In genomic region chr17:74987909-74988711, GRCh38 we compare ENCODE assay signal across 8 cellular contexts. TPM values are rescaled to one million over a fixed set of nuclear protein-coding genes. Genes with fewer than 3 reads are reported as not detected.
DNase-seq lines count a peak whose midpoint lies in the region; ATAC-seq and TF ChIP-seq lines count a peak whose summit lies in the region.

No MANE protein-coding gene starts in this region.

- peak; percentile 57 for ATAC-seq in activated CD4-positive, alpha-beta T cell treated with anti-CD3 and anti-CD28 coated beads for 36 hours
- peak; percentile 26 for ATAC-seq in HG02840 (IDR thresholded peaks at IDR 0.05; ENCODE audit: low FRiP score, unreplicated experiment)
- no peak for ATAC-seq in GM18873 (IDR thresholded peaks at IDR 0.05; ENCODE audit: low FRiP score, unreplicated experiment)

- peaks cover 9% of the 10 kb centered on the region for H3K4me1 Mint-ChIP-seq in activated CD4-positive, alpha-beta T cell treated with anti-CD3 and anti-CD28 coated beads for 36 hours
- H3K4me1 Mint-ChIP-seq in osteocyte (ENCODE audit: unreplicated experiment): peaks cover 22% of the 10 kb centered on the region

- peaks cover 55% of the 10 kb centered on the region for H3K4me1 ChIP-seq in left ventricle myocardium inferior

- CTCF ChIA-PET in activated CD4-positive, alpha-beta T cell treated with anti-CD3 and anti-CD28 coated beads for 36 hours (lab: Charles Lee): interaction anchor here (0.6 to 5.2 kb wide), 13 partner anchors 12 to 424 kb away, joined by 3 to 31 read pairs (median 4); partner anchors contain the start of genes HID1 and MRPL58

- no peaks in the 10 kb centered on the region for H3K9me3 ChIP-seq in left ventricle myocardium inferior (replicated peaks)

- H3K9me3 Mint-ChIP-seq in activated CD4-positive, alpha-beta T cell treated with anti-CD3 and anti-CD28 coated beads for 36 hours (ENCODE audit: low read depth): no peaks in the 10 kb centered on the region
- no peaks in the 10 kb centered on the region for H3K9me3 Mint-ChIP-seq in osteocyte (ENCODE audit: unreplicated experiment)

- no peaks in the 10 kb centered on the region for H3K27me3 ChIP-seq in left ventricle myocardium inferior (ENCODE audit: low read depth)

- POLR2A ChIA-PET in activated CD4-positive, alpha-beta T cell treated with anti-CD3 and anti-CD28 coated beads for 36 hours (lab: Charles Lee): interaction anchor here (0.5 to 1.5 kb wide), 4 partner anchors 24 to 1541 kb away, joined by 3 to 6 read pairs (median 4); partner anchors contain the start of genes FDXR, JPT1 and MRPL58

- H3K4me3 ChIP-seq in left ventricle myocardium inferior: peak overlapping the region; percentile 80

- peak overlapping the region; percentile 82 for H3K27ac ChIP-seq in angular gyrus (ENCODE audit: low read depth, low read length)
- peak overlapping the region; percentile 97 for H3K27ac ChIP-seq in left ventricle myocardium inferior (replicated peaks)

- peaks cover 10% of the 10 kb centered on the region for H3K27me3 Mint-ChIP-seq in activated CD4-positive, alpha-beta T cell treated with anti-CD3 and anti-CD28 coated beads for 36 hours
- no peaks in the 10 kb centered on the region for H3K27me3 Mint-ChIP-seq in osteocyte (ENCODE audit: unreplicated experiment)

- peak overlapping the region; percentile 66 for H3K4me3 Mint-ChIP-seq in activated CD4-positive, alpha-beta T cell treated with anti-CD3 and anti-CD28 coated beads for 36 hours
- H3K4me3 Mint-ChIP-seq in osteocyte (ENCODE audit: unreplicated experiment): peak overlapping the region; percentile 84

- TF ChIP-seq CTCF in left ventricle myocardium inferior (IDR thresholded peaks at IDR 0.05; ENCODE audit: borderline replicate concordance): peak; percentile 60
- TF ChIP-seq CTCF in osteocyte (IDR thresholded peaks at IDR 0.05): peak; percentile 55

- no peaks in the 10 kb centered on the region for H3K36me3 Mint-ChIP-seq in activated CD4-positive, alpha-beta T cell treated with anti-CD3 and anti-CD28 coated beads for 36 hours (ENCODE audit: low read depth)
- no peaks in the 10 kb centered on the region for H3K36me3 Mint-ChIP-seq in osteocyte (ENCODE audit: unreplicated experiment)

- H3K36me3 ChIP-seq in left ventricle myocardium inferior: no peaks in the 10 kb centered on the region

- DNase-seq in activated CD4-positive, alpha-beta T cell treated with anti-CD3 and anti-CD28 coated beads for 36 hours: peak; percentile 45
- DNase-seq in activated CD4-positive, alpha-beta T cell treated with anti-CD3 and anti-CD28 coated beads, Interleukin-2, amount 50 U/mL, for 4 hours: no peak
- DNase-seq in NCI-H69 (lab: John Stamatoyannopoulos, UW) (peak; percentile 75), left ventricle myocardium inferior (peak; percentile 90), osteocyte (ENCODE audit: extremely low spot score, unreplicated experiment) (peak; percentile 91)

- H3K27ac Mint-ChIP-seq in activated CD4-positive, alpha-beta T cell treated with anti-CD3 and anti-CD28 coated beads for 36 hours: no peak overlapping the region
- peak overlapping the region; percentile 97 for H3K27ac Mint-ChIP-seq in osteocyte (ENCODE audit: unreplicated experiment)

- intact Hi-C loops in activated CD4-positive, alpha-beta T cell treated with anti-CD3 and anti-CD28 coated beads for 36 hours (cut with DNase I, micrococcal nuclease): loop anchor here (1.0 to 2.0 kb wide), 7 partner anchors 16 to 601 kb away; partner anchors contain the start of genes KCTD2 (in 2 of the 2), ATP5PD (in 1 of the 2), HID1 (in 1 of the 2) and LLGL2 (in 1 of the 2)
- intact Hi-C loops in left ventricle myocardium inferior (cut with micrococcal nuclease): no loop called here

RNA-seq across cellular contexts. Expression of gene CDR2L, which starts 0.7 kb away (rescaled TPM):
- total RNA-seq in activated CD4-positive, alpha-beta T cell treated with anti-CD3 and anti-CD28 coated beads for 36 hours: under 1 TPM; 0.89 to 0.91 TPM
- total RNA-seq in left ventricle myocardium inferior: 17.4 TPM
- total RNA-seq in osteocyte: 21.4 and 22.8 TPM in 2 replicates

RNA-seq across cellular contexts. Expression of gene HID1, which starts 15.6 kb away (rescaled TPM):
- total RNA-seq in activated CD4-positive, alpha-beta T cell treated with anti-CD3 and anti-CD28 coated beads for 36 hours: 1 to 10 TPM; 1.6 TPM
- total RNA-seq in left ventricle myocardium inferior: 7.2 TPM
- total RNA-seq in osteocyte: 10.1 and 11.9 TPM in 2 replicates

RNA-seq across cellular contexts. Expression of gene MRPL58, which starts 24.4 kb away (rescaled TPM):
- total RNA-seq in activated CD4-positive, alpha-beta T cell treated with anti-CD3 and anti-CD28 coated beads for 36 hours: 10 to 100 TPM; 64.6 to 66.5 TPM
- 50.6 TPM for total RNA-seq in left ventricle myocardium inferior
- 22.4 and 25.1 TPM in 2 replicates for total RNA-seq in osteocyte

RNA-seq across cellular contexts. Expression of gene OTOP3, which starts 52.4 kb away (rescaled TPM):
- not detected for total RNA-seq in activated CD4-positive, alpha-beta T cell treated with anti-CD3 and anti-CD28 coated beads for 36 hours
- total RNA-seq in left ventricle myocardium inferior (not detected), osteocyte (not detected in 2 replicates)

RNA-seq across cellular contexts. Expression of gene ATP5PD, which starts 58.7 kb away (rescaled TPM):
- total RNA-seq in activated CD4-positive, alpha-beta T cell treated with anti-CD3 and anti-CD28 coated beads for 36 hours: 100 to 1,000 TPM; 194 to 237 TPM
- total RNA-seq in left ventricle myocardium inferior: 809 TPM
- 195 and 212 TPM in 2 replicates for total RNA-seq in osteocyte

Comparison
In these comparisons a context has a peak if more than half of its experiments do, and no peak if none do; other contexts are left out.
1. DNase-seq: peak in activated CD4-positive, alpha-beta T cell treated with anti-CD3 and anti-CD28 coated beads for 36 hours (single experiment), NCI-H69 (single experiment), left ventricle myocardium inferior (single experiment) and osteocyte (single experiment); none in activated CD4-positive, alpha-beta T cell treated with anti-CD3 and anti-CD28 coated beads, Interleukin-2, amount 50 U/mL, for 4 hours (0 of 2).